In the genomic region with DNA sequence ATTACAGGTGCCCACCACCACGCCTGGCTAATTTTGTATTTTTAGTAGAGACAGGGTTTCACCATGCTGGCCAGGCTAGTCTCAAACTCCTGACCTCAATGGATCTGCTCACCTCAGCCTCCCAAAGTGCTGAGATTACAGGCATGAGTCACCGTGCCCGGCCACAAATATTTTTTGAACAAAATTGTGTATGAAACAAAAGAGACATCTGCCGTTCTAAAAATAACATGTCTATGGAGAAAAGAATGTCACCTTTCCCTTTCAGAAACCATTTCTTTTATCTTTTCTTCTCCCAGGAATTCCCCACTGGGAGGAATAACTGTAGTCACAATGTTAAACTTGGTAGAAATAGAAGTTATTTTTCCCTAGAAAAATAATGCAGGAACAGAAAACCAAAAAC, we compare ENCODE assay signal across 8 cellular contexts.
DNase-seq lines count a peak whose midpoint lies in the region; ATAC-seq and TF ChIP-seq lines count a peak whose summit lies in the region.
"Not testable (repeated sequence)": the region's sequence is repeated elsewhere in the genome, so short reads cannot be mapped to it uniquely, and the experiment has no call there.

No MANE protein-coding gene starts in this region.

- not testable (repeated sequence) for H4K91ac ChIP-seq in trophoblast cell (ENCODE audit: low read depth, low read length)

- not testable (repeated sequence) for H3K9me2 ChIP-seq in GM23338 (ENCODE audit: insufficient read depth)

- peaks cover 44% of the 10 kb centered on the region for H3K4me1 Mint-ChIP-seq in GM23338

- not testable (repeated sequence) for H3F3A ChIP-seq in GM23338 (replicated peaks; ENCODE audit: low read depth)

- H3K27ac ChIP-seq in GM23338 (ENCODE audit: low read depth), result peak overlapping the region; percentile 67
- not testable (repeated sequence) for H3K27ac ChIP-seq in trophoblast cell (ENCODE audit: low read depth, low read length)

- not testable (repeated sequence) for H3K14ac ChIP-seq in trophoblast cell (ENCODE audit: low read length)

- not testable (repeated sequence) for H3K27ac Mint-ChIP-seq in GM23338

- not testable (repeated sequence) for H4K12ac ChIP-seq in trophoblast cell (ENCODE audit: low read depth, low read length)

- H2BK12ac ChIP-seq in trophoblast cell (ENCODE audit: low read length), result not testable (repeated sequence)

- H3K9me3 ChIP-seq in trophoblast cell (ENCODE audit: insufficient read depth, low read depth, low read length), result not testable (repeated sequence)

- DNase-seq in DMS 273 (lab: John Stamatoyannopoulos, UW; ENCODE audit: unreplicated experiment), result peak; percentile 32
- DNase-seq in GM23338 (ENCODE audit: low spot score), result not testable (repeated sequence)
- peak; percentile 46 for DNase-seq in HT1080 (ENCODE audit: low read depth)
- DNase-seq in NCI-H1694 (lab: John Stamatoyannopoulos, UW), result peak; percentile 5
- peak; percentile 25 for DNase-seq in SW480 (ENCODE audit: low spot score)
- peak; percentile 34 for DNase-seq in astrocyte of the hippocampus (ENCODE audit: low read depth, low spot score)
- peak; percentile 7 for DNase-seq in fibroblast of pulmonary artery (ENCODE audit: low read depth)
- peak; percentile 74 to 88 for DNase-seq in trophoblast cell

- not testable (repeated sequence) for H3K36me3 ChIP-seq in GM23338 (ENCODE audit: insufficient read depth); trophoblast cell (ENCODE audit: control insufficient read depth in 1 of 2, insufficient read depth in 2 of 2, low read length in 2 of 2)

- H4K20me1 ChIP-seq in GM23338 (replicated peaks; ENCODE audit: insufficient read depth), result not testable (repeated sequence)

- H2BK5ac ChIP-seq in trophoblast cell (ENCODE audit: low read depth, low read length, poor library complexity), result not testable (repeated sequence)

- not testable (repeated sequence) for H3K79me1 ChIP-seq in trophoblast cell (ENCODE audit: low read length)

- not testable (repeated sequence) for H3K79me2 ChIP-seq in GM23338 (replicated peaks; ENCODE audit: insufficient read depth); trophoblast cell (ENCODE audit: control insufficient read depth, insufficient read depth, low read length, poor library complexity)

- H3K9me3 Mint-ChIP-seq in GM23338, result not testable (repeated sequence)

- H3K4me3 ChIP-seq in GM23338; fibroblast of pulmonary artery (replicated peaks; ENCODE audit: low read depth, low read length); trophoblast cell (ENCODE audit: low read depth, low read length): not testable (repeated sequence)

- not testable (repeated sequence) for H3K36me3 Mint-ChIP-seq in GM23338 (ENCODE audit: low read depth)

- not testable (repeated sequence) for H3K27me3 Mint-ChIP-seq in GM23338 (ENCODE audit: insufficient read depth, low read depth, poor library complexity)

- H2BK120ac ChIP-seq in trophoblast cell (ENCODE audit: insufficient read depth, low read length, poor library complexity), result not testable (repeated sequence)

- H3K4me1 ChIP-seq in GM23338 (ENCODE audit: insufficient read depth), result peaks cover 34% of the 10 kb centered on the region
- H3K4me1 ChIP-seq in trophoblast cell (ENCODE audit: control insufficient read depth in 1 of 2, insufficient read depth in 2 of 2, low read length in 2 of 2), result not testable (repeated sequence)

- not testable (repeated sequence) for H3K23ac ChIP-seq in trophoblast cell (ENCODE audit: low read length)

- H4K8ac ChIP-seq in trophoblast cell (ENCODE audit: low read depth, low read length), result not testable (repeated sequence)

- not testable (repeated sequence) for H3K4ac ChIP-seq in trophoblast cell (ENCODE audit: low read depth, low read length)

- WGBS in trophoblast cell (ENCODE audit: extremely low coverage, insufficient coverage, insufficient read length), result no CpG with 5 or more reads among the region's 4 CpGs

- H3K9ac ChIP-seq in trophoblast cell (ENCODE audit: low read length), result not testable (repeated sequence)

- ATAC-seq in GM23338, result not testable (repeated sequence)

- H3K18ac ChIP-seq in trophoblast cell (ENCODE audit: low read length), result not testable (repeated sequence)

- peak overlapping the region; percentile 50 for H3K4me2 ChIP-seq in GM23338
- H3K4me2 ChIP-seq in trophoblast cell (ENCODE audit: low read length), result not testable (repeated sequence)

- TF ChIP-seq CTCF in GM23338 (conservative IDR thresholded peaks at IDR 0.05; ENCODE audit: low read depth in 2 of 2); fibroblast of pulmonary artery (IDR thresholded peaks at IDR 0.05; ENCODE audit: low read length, missing control alignments): not testable (repeated sequence)

- not testable (repeated sequence) for H3K27me3 ChIP-seq in GM23338 (ENCODE audit: insufficient read depth); trophoblast cell (ENCODE audit: insufficient read depth, low read length)

- H2AFZ ChIP-seq in GM23338; trophoblast cell (ENCODE audit: insufficient read depth, low read length, poor library complexity): not testable (repeated sequence)

- not testable (repeated sequence) for H2AK5ac ChIP-seq in trophoblast cell (ENCODE audit: low read length)

- H3K4me3 Mint-ChIP-seq in GM23338, result not testable (repeated sequence)
